19 cellular contexts compared by ENCODE assay signal in the genomic region with DNA sequence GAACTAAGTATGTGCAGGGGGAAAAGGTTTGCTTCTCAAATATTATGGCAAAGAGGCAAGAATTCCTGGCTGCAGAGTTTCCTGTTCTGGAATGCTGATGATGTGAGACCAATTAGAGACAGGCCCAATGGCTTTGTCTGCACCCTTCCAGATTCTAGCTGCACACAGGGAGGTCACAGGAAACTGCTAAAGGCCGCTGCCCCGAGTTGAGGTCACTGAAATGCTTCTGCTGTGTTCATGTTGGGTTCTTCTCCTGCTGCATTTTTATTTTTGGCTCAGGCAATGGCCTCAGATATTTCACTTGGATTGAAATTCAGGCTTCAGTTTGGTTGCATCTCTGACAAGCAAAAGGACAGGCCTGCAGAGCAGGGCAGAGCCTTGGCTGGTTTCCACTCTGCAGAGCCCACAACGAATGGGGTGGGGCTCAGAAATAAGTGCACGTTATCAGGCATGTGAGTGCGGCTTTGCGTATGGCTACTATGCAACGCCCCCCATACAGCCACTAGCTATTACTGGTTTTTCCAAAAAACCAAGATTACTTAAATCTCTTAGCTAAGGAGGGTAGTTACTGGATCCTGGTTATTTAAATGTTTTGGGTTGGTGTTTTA.
DNase-seq lines count a peak whose midpoint lies in the region; ATAC-seq and TF ChIP-seq lines count a peak whose summit lies in the region.
"Had no signal": no experiment of that assay in that cellular context is flagged by ENCODE, and none has a peak within 500 bp of the region (broad histone marks: within the 10 kb centered on the region; RNA-seq: fewer than 3 reads in every experiment).

No MANE protein-coding gene starts in this region.

- no peak overlapping the region for H3K4me3 ChIP-seq in right atrium auricular region
- H3K4me3 ChIP-seq: prostate gland, uterus had no signal

- no peaks in the 10 kb centered on the region for H3K36me3 ChIP-seq in right atrium auricular region
- H3K36me3 ChIP-seq: prostate gland, uterus had no signal

- no peaks in the 10 kb centered on the region for H3K27me3 ChIP-seq in right atrium auricular region
- H3K27me3 ChIP-seq: uterus had no signal

- peak overlapping the region; percentile 70 for H3K27ac Mint-ChIP-seq in progenitor cell of endocrine pancreas
- H3K27ac Mint-ChIP-seq: memory B cell had no signal

- no peak for ATAC-seq in HG03025 (IDR thresholded peaks at IDR 0.05; ENCODE audit: low FRiP score, unreplicated experiment)
- no peak for ATAC-seq in GM18517 (IDR thresholded peaks at IDR 0.05; ENCODE audit: unreplicated experiment)

- no peaks in the 10 kb centered on the region for H3K27me3 Mint-ChIP-seq in progenitor cell of endocrine pancreas
- H3K27me3 Mint-ChIP-seq: brain, memory B cell had no signal

- TF ChIP-seq CTCF in right atrium auricular region (IDR thresholded peaks at IDR 0.05) (no peak), progenitor cell of endocrine pancreas (IDR thresholded peaks at IDR 0.05; ENCODE audit: unreplicated experiment) (no peak)

- H3K4me1 Mint-ChIP-seq in progenitor cell of endocrine pancreas (ENCODE audit: low read depth), result peaks cover 28% of the 10 kb centered on the region
- H3K4me1 Mint-ChIP-seq: memory B cell had no signal

- H3K9me3 Mint-ChIP-seq in progenitor cell of endocrine pancreas (ENCODE audit: low read depth), result no peaks in the 10 kb centered on the region
- H3K9me3 Mint-ChIP-seq: brain, memory B cell had no signal

- peak; percentile 28 for DNase-seq in ELF-1 (ENCODE audit: low read depth, low spot score)
- peak; percentile 61 for DNase-seq in astrocyte of the hippocampus (ENCODE audit: low read depth, low spot score)
- no peak for DNase-seq in right atrium auricular region (ENCODE audit: low spot score)
- DNase-seq in progenitor cell of endocrine pancreas (ENCODE audit: low spot score, unreplicated experiment), result no peak
- DNase-seq in HPDE6-E6E7 (ENCODE audit: extremely low spot score), result no peak
- DNase-seq in activated CD4-positive, alpha-beta T cell treated with anti-CD3 and anti-CD28 coated beads for 1 hour, result no peak
- DNase-seq: DMS79; NCI-H1694 treated with DMSO at 0.1 percent for 48 hours; NCI-H69; stimulated activated CD4-positive, alpha-beta T cell treated with anti-CD3 and anti-CD28 coated beads, Interleukin-4, amount 100 ng/mL, for 1 hour; T-helper 2 cell; uterus had no signal

- H3K4me1 ChIP-seq in right atrium auricular region, result peaks cover 0 to 17% of the 10 kb centered on the region in 2 donors
- H3K4me1 ChIP-seq: prostate gland, uterus had no signal

- peak overlapping the region; percentile 70 to 75 for H3K27ac ChIP-seq in right atrium auricular region
- H3K27ac ChIP-seq: KMS-11, prostate gland, RWPE1, uterus had no signal

- H3K4me3 Mint-ChIP-seq in progenitor cell of endocrine pancreas (ENCODE audit: low read depth), result no peak overlapping the region
- H3K4me3 Mint-ChIP-seq: brain, memory B cell had no signal

- no peaks in the 10 kb centered on the region for H3K36me3 Mint-ChIP-seq in progenitor cell of endocrine pancreas (ENCODE audit: insufficient read depth)
- H3K36me3 Mint-ChIP-seq: memory B cell had no signal

- H3K9me3 ChIP-seq in right atrium auricular region, result no peaks in the 10 kb centered on the region
- H3K9me3 ChIP-seq: prostate gland, uterus had no signal

Comparison
In these comparisons a context has a peak if more than half of its experiments do, and no peak if none do; other contexts are left out.
1. DNase-seq: peak in ELF-1 (single experiment) and astrocyte of the hippocampus (single experiment); none in right atrium auricular region (single experiment), progenitor cell of endocrine pancreas (single experiment), HPDE6-E6E7 (single experiment) and activated CD4-positive, alpha-beta T cell treated with anti-CD3 and anti-CD28 coated beads for 1 hour (single experiment).